Comparison of ENCODE assay signal across 8 cellular contexts in the genomic region with DNA sequence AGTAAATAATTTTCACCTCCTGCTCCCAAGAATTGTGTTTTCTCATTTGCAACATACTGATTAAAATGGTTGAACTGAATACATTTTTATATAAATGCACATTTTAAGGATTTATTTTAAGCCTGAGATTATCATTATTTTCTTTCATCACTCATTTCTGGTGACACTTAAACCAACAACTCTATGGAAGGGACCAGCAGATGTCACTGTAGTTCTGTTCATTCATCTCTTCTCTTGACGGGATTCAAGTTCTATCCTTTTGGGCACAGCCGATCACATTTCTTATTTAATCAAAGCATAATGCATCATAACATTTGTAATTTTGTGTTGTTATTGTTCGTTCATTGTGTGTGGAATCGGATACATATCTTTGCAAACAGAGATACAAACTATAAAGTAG.
DNase-seq lines count a peak whose midpoint lies in the region; ATAC-seq and TF ChIP-seq lines count a peak whose summit lies in the region.

No MANE protein-coding gene starts in this region.

- no peak overlapping the region for H3K4me3 ChIP-seq in GM12864 (ENCODE audit: low read depth, low read length)
- no peak overlapping the region for H3K4me3 ChIP-seq in CD8-positive, alpha-beta T cell (ENCODE audit: low read depth, low read length)

- H3K36me3 Mint-ChIP-seq in CD8-positive, alpha-beta T cell = no peaks in the 10 kb centered on the region

- no peaks in the 10 kb centered on the region for H3K9me3 ChIP-seq in CD8-positive, alpha-beta T cell (ENCODE audit: low read length)

- ATAC-seq in HG03159 (IDR thresholded peaks at IDR 0.05; ENCODE audit: unreplicated experiment) = no peak
- no peak for ATAC-seq in CD8-positive, alpha-beta T cell

- H3K27me3 ChIP-seq in CD8-positive, alpha-beta T cell (ENCODE audit: insufficient read depth, low read length) = no peaks in the 10 kb centered on the region

- intact Hi-C loops in CD8-positive, alpha-beta T cell (cut with DNase I, micrococcal nuclease) = no loop called here

- H3K4me3 Mint-ChIP-seq in CD8-positive, alpha-beta T cell = no peak overlapping the region

- no peaks in the 10 kb centered on the region for H3K36me3 ChIP-seq in CD8-positive, alpha-beta T cell (ENCODE audit: insufficient read depth, low read length)

- H3K4me1 Mint-ChIP-seq in CD8-positive, alpha-beta T cell (ENCODE audit: low read depth) = no peaks in the 10 kb centered on the region

- H3K9me3 Mint-ChIP-seq in CD8-positive, alpha-beta T cell = peaks cover 2% of the 10 kb centered on the region

- TF ChIP-seq CTCF in GM12864 (IDR thresholded peaks at IDR 0.05; ENCODE audit: low read depth, low read length, missing control alignments) = peak; percentile 24
- TF ChIP-seq CTCF in CD8-positive, alpha-beta T cell (IDR thresholded peaks at IDR 0.05) = no peak

- H3K27ac Mint-ChIP-seq in CD8-positive, alpha-beta T cell = no peak overlapping the region

- no peaks in the 10 kb centered on the region for H3K4me1 ChIP-seq in CD8-positive, alpha-beta T cell (ENCODE audit: insufficient read depth, low read length)

- POLR2A ChIA-PET in CD8-positive, alpha-beta T cell (lab: Charles Lee) = no interaction called here

- peaks cover 8% of the 10 kb centered on the region for H3K27me3 Mint-ChIP-seq in CD8-positive, alpha-beta T cell (ENCODE audit: low read depth)

- no peak overlapping the region for H3K27ac ChIP-seq in CD8-positive, alpha-beta T cell (ENCODE audit: low read depth, low read length)

- CTCF ChIA-PET in CD8-positive, alpha-beta T cell (lab: Charles Lee) = no interaction called here

- DNase-seq in GM12864 (ENCODE audit: low read depth) (peak; percentile 7), NCI-H446 (lab: John Stamatoyannopoulos, UW) (peak; percentile 30 to 53), dedifferentiated amniotic fluid mesenchymal stem cell (ENCODE audit: extremely low spot score) (peak; percentile 71), myocyte (ENCODE audit: low read depth) (peak; percentile 73)
- no peak for DNase-seq in activated T-cell treated with anti-CD3 and anti-CD28 coated beads, Interleukin-2, amount 50 U/mL, for 48 hours
- DNase-seq in stimulated activated CD4-positive, alpha-beta T cell treated with anti-CD3 and anti-CD28 coated beads, Interleukin-4, amount 100 ng/mL, for 1 hour = no peak
- DNase-seq in CD8-positive, alpha-beta T cell = no peak

Comparison
In these comparisons a context has a peak if more than half of its experiments do, and no peak if none do; other contexts are left out.
1. DNase-seq: peak in GM12864 (single experiment), NCI-H446 (2 of 2), dedifferentiated amniotic fluid mesenchymal stem cell (single experiment) and myocyte (single experiment); none in activated T-cell treated with anti-CD3 and anti-CD28 coated beads, Interleukin-2, amount 50 U/mL, for 48 hours (0 of 2), stimulated activated CD4-positive, alpha-beta T cell treated with anti-CD3 and anti-CD28 coated beads, Interleukin-4, amount 100 ng/mL, for 1 hour (single experiment) and CD8-positive, alpha-beta T cell (0 of 7).